Comparison of ENCODE assay signal across 8 cellular contexts in the genomic region with DNA sequence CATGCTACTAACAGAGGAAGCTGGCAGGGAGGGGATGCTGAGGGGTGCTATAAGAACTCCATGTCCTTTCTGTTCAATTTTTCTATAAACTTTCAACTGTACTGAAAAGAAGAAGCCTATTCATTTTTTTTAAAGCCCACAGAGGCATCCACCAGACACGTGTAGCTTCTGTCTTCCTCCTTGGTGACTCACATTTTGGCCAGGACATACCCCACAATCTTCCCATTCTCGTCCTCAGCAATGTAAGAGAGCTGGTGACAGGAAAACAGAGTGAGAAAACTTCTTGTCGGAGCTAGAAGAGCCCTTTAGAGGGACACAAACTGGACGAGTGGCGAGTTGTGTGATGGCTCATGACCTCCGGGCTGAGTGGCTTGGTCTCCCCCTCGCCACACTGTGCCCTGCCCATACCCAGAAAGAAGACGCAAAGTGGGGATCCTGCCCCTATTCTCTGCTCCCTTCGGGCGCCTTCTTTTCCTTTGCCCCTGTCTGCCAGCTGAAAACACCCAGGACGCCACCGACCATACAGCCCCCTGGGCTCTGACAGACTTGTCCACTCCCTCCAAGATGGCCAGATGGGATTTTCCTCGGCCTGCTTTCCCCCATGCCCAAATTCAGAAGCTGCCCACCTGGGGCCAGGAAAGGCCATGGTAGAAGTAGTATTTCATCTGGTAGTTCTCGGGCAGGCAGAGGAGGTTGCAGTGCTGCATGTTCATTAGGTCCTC. TPM values are rescaled to one million over a fixed set of nuclear protein-coding genes. Genes with fewer than 3 reads are reported as not detected.
DNase-seq lines count a peak whose midpoint lies in the region; ATAC-seq and TF ChIP-seq lines count a peak whose summit lies in the region.

No MANE protein-coding gene starts in this region.

- H3K36me3 ChIP-seq in GM06990 (ENCODE audit: control insufficient read depth, insufficient read depth, low read length) (peaks cover 4% of the 10 kb centered on the region), gastrocnemius medialis (peaks cover 0 to 25% of the 10 kb centered on the region in 2 donors)

- ATAC-seq in gastrocnemius medialis (no peak), GM19035 (IDR thresholded peaks at IDR 0.05; ENCODE audit: unreplicated experiment) (no peak)

- H3K4me3 ChIP-seq in GM06990 (replicated peaks; ENCODE audit: low read depth, low read length) (peak overlapping the region; percentile 81), fibroblast of mammary gland (ENCODE audit: control insufficient read depth, low read depth, low read length) (peak overlapping the region; percentile 78), gastrocnemius medialis (peak overlapping the region; percentile 59 to 74 (median 64))

- H3K4me1 ChIP-seq in gastrocnemius medialis = peaks cover 4 to 15% of the 10 kb centered on the region in 2 donors

- no peaks in the 10 kb centered on the region for H3K9me3 ChIP-seq in gastrocnemius medialis

- intact Hi-C loops in gastrocnemius medialis (cut with DNase I; ENCODE audit: low total_unique reads) = no loop called here

- H3K27me3 ChIP-seq in GM06990 (replicated peaks; ENCODE audit: control insufficient read depth, insufficient read depth, low read length) (no peaks in the 10 kb centered on the region), gastrocnemius medialis (no peaks in the 10 kb centered on the region)

- no peak for TF ChIP-seq CTCF in GM06990 (IDR thresholded peaks at IDR 0.05; ENCODE audit: insufficient read depth, low read length, poor library complexity, severe bottlenecking)
- TF ChIP-seq CTCF in RWPE1 (conservative IDR thresholded peaks at IDR 0.05; ENCODE audit: low read depth) = no peak
- TF ChIP-seq CTCF in fibroblast of mammary gland (conservative IDR thresholded peaks at IDR 0.05; ENCODE audit: control insufficient read depth, insufficient read depth, low read depth, low read length) = no peak
- no peak for TF ChIP-seq CTCF in gastrocnemius medialis (IDR thresholded peaks at IDR 0.05 in 4 of 5, conservative IDR thresholded peaks at IDR 0.05 in 1 of 5)

- H3K27ac ChIP-seq in RWPE1 = peak overlapping the region; percentile 66
- peak overlapping the region; percentile 70 to 80 (median 76) for H3K27ac ChIP-seq in gastrocnemius medialis

- CTCF ChIA-PET in RWPE1 (lab: Yijun Ruan, JAX) = no interaction called here

- POLR2A ChIA-PET in RWPE1 (lab: Yijun Ruan, JAX; ENCODE audit: low non-redundant PET) = no interaction called here

- in situ Hi-C loops in gastrocnemius medialis (cut with MboI; ENCODE audit: low sequenced_read_pairs in 4 of 4) = loop anchor here in 1 of 4 donors (25.0 kb wide), 1 partner anchor 147 kb away; the partner anchor contains the start of genes IDH3G, SRPK3 and SSR4

- DNase-seq in GM06990 (ENCODE audit: extremely low read depth, insufficient read length) (no peak), RWPE1 (ENCODE audit: low spot score) (no peak), fibroblast of mammary gland (ENCODE audit: low read depth) (peak; percentile 67), gastrocnemius medialis (no peak), SW480 (ENCODE audit: low spot score) (no peak), NCI-H446 (lab: John Stamatoyannopoulos, UW) (no peak)
- no peak for DNase-seq in activated CD4-positive, alpha-beta T cell treated with anti-CD3 and anti-CD28 coated beads for 48 hours

- no peak for TF ChIP-seq POLR2A in gastrocnemius medialis (IDR thresholded peaks at IDR 0.05)

RNA-seq across cellular contexts. Expression of gene NAA10, which starts 0.9 kb away (rescaled TPM):
- total RNA-seq in gastrocnemius medialis = 100 to 1,000 TPM in 2 of 4 donors, 10 to 100 TPM in 2; 76.3 to 175 (median 111) TPM

RNA-seq across cellular contexts. Expression of gene ARHGAP4, which starts 7.8 kb away (rescaled TPM):
- 10 to 100 TPM in 1 of 4 donors, 1 to 10 TPM in 3; 2.6 to 10.7 (median 4.4) TPM for total RNA-seq in gastrocnemius medialis

RNA-seq across cellular contexts. Expression of gene RENBP, which starts 10.5 kb away (rescaled TPM):
- 1 to 10 TPM; 1.8 to 2.6 (median 2.0) TPM for total RNA-seq in gastrocnemius medialis

RNA-seq across cellular contexts. Expression of gene AVPR2, which starts 29.4 kb away (rescaled TPM):
- 1 to 10 TPM; 1.5 to 3.8 (median 2.0) TPM for total RNA-seq in gastrocnemius medialis

RNA-seq across cellular contexts. Expression of gene HCFC1, which starts 37.7 kb away (rescaled TPM):
- 10 to 100 TPM; 15.9 to 56.4 (median 51.8) TPM for total RNA-seq in gastrocnemius medialis
